In the genomic region with DNA sequence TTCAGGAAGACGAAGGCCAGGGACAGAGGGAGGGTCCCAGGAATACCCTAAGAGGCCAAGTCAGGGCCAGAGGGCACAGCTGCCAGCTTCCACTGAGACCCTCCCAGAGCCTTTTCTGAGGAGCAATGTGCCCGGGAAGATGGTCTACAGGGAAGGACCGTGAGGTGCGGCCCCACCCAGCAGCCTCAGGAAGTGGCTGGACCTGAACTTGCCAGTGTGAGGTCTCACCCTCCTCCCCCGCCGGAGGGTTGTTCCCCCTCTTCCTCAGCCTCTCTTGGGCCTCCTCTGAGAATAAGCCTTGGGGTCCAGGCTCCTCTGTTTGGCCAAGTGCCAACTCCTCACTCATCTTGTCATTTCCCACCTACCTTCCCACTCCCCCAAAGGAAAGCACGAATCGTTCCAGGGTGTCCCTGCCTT, we compare ENCODE assay signal across 14 cellular contexts. TPM values are rescaled to one million over a fixed set of nuclear protein-coding genes. Genes with fewer than 3 reads are reported as not detected.
A peak's percentile ranks its signal among the peaks of the same experiment; 100 is the strongest.
DNase-seq lines count a peak whose midpoint lies in the region; ATAC-seq and TF ChIP-seq lines count a peak whose summit lies in the region.
"Had no signal": no experiment of that assay in that cellular context is flagged by ENCODE, and none has a peak within 500 bp of the region (broad histone marks: within the 10 kb centered on the region; RNA-seq: fewer than 3 reads in every experiment).

No MANE protein-coding gene starts in this region.

- H3K36me3 Mint-ChIP-seq in WTC11, result no peaks in the 10 kb centered on the region; the same call in 1 of the 2 replicates
- H3K36me3 Mint-ChIP-seq in endothelial cell (ENCODE audit: low read depth, unreplicated experiment), result peaks cover 15% of the 10 kb centered on the region
- peaks cover 2% of the 10 kb centered on the region for H3K36me3 Mint-ChIP-seq in mesothelial cell of epicardium
- H3K36me3 Mint-ChIP-seq: naive thymus-derived CD4-positive, alpha-beta T cell had no signal

- H3K9me3 Mint-ChIP-seq in WTC11 (no peaks in the 10 kb centered on the region), endothelial cell (ENCODE audit: unreplicated experiment) (no peaks in the 10 kb centered on the region), mesothelial cell of epicardium (no peaks in the 10 kb centered on the region)
- H3K9me3 Mint-ChIP-seq: naive thymus-derived CD4-positive, alpha-beta T cell had no signal

- H3K27me3 ChIP-seq in subcutaneous abdominal adipose tissue (ENCODE audit: control insufficient read depth in 5 of 5, insufficient read depth in 4 of 5, low read length in 5 of 5), result no peaks in the 10 kb centered on the region
- H3K27me3 ChIP-seq: Peyer's patch had no signal

- H3K36me3 ChIP-seq in subcutaneous abdominal adipose tissue (ENCODE audit: control insufficient read depth in 5 of 5, insufficient read depth in 5 of 5, low read length in 5 of 5), result peaks cover 0 to 15% (median 3%) of the 10 kb centered on the region in 5 donors

- peak overlapping the region; percentile 65 for H3K27ac ChIP-seq in subcutaneous abdominal adipose tissue (ENCODE audit: low read depth, low read length)
- H3K27ac ChIP-seq: epithelial cell of prostate, Peyer's patch had no signal

- no peak for TF ChIP-seq CTCF in WTC11 (IDR thresholded peaks at IDR 0.05)
- TF ChIP-seq CTCF in endothelial cell (IDR thresholded peaks at IDR 0.05; ENCODE audit: unreplicated experiment), result no peak
- no peak for TF ChIP-seq CTCF in mesothelial cell of epicardium (IDR thresholded peaks at IDR 0.05; ENCODE audit: unreplicated experiment)

- H3K4me3 Mint-ChIP-seq in WTC11, result no peak overlapping the region
- H3K4me3 Mint-ChIP-seq in endothelial cell (ENCODE audit: unreplicated experiment), result no peak overlapping the region
- no peak overlapping the region for H3K4me3 Mint-ChIP-seq in mesothelial cell of epicardium
- H3K4me3 Mint-ChIP-seq: activated CD8-positive, alpha-beta T cell treated with anti-CD3 and anti-CD28 coated beads, Interleukin-2, amount 10 ng/mL, durations not matched to agents 7 days and 5 days; naive thymus-derived CD4-positive, alpha-beta T cell had no signal

- CTCF ChIA-PET in WTC11 (lab: Charles Lee), result interaction anchor here (0.6 to 1.2 kb wide), 2 partner anchors 221 to 347 kb away, joined by 3 to 4 read pairs; no protein-coding TSS in a partner anchor

- peak overlapping the region in 1 of 5 donors; percentile 4 for H3K9ac ChIP-seq in subcutaneous abdominal adipose tissue (ENCODE audit: low read length in 5 of 5)

- DNase-seq in WTC11 (ENCODE audit: low spot score) (no peak), endothelial cell (ENCODE audit: low spot score) (no peak), mesothelial cell of epicardium (ENCODE audit: low spot score in 2 of 2, unreplicated experiment in 2 of 2) (no peak), NCI-H2171 treated with DMSO at 0.1 percent for 48 hours (lab: John Stamatoyannopoulos, UW) (no peak), NCI-H526 treated with DMSO at 0.1 percent for 48 hours (lab: John Stamatoyannopoulos, UW) (no peak)
- DNase-seq: activated CD8-positive, alpha-beta T cell treated with anti-CD3 and anti-CD28 coated beads, Interleukin-2, amount 10 ng/mL, durations not matched to agents 7 days and 5 days; left colon; naive thymus-derived CD4-positive, alpha-beta T cell; NCI-H82; Peyer's patch; SW 1271 had no signal

- ATAC-seq in WTC11, result no peak
- ATAC-seq in GM18519 (IDR thresholded peaks at IDR 0.05; ENCODE audit: low FRiP score, unreplicated experiment), result no peak
- ATAC-seq: activated CD8-positive, alpha-beta T cell treated with anti-CD3 and anti-CD28 coated beads, Interleukin-2, amount 10 ng/mL, durations not matched to agents 7 days and 5 days; left colon; naive thymus-derived CD4-positive, alpha-beta T cell had no signal

- H3K4me1 Mint-ChIP-seq in WTC11, result peaks cover 29% of the 10 kb centered on the region
- peaks cover 75% of the 10 kb centered on the region for H3K4me1 Mint-ChIP-seq in endothelial cell (ENCODE audit: unreplicated experiment)
- H3K4me1 Mint-ChIP-seq in mesothelial cell of epicardium, result peaks cover 32% of the 10 kb centered on the region

- no peaks in the 10 kb centered on the region for H3K9me3 ChIP-seq in subcutaneous abdominal adipose tissue (ENCODE audit: control insufficient read depth in 5 of 5, low read length in 5 of 5)
- H3K9me3 ChIP-seq: Peyer's patch had no signal

- H3K27me3 Mint-ChIP-seq in WTC11 (ENCODE audit: low read depth), result no peaks in the 10 kb centered on the region; the same call in 1 of the 2 replicates
- peaks cover 12% of the 10 kb centered on the region for H3K27me3 Mint-ChIP-seq in endothelial cell (ENCODE audit: unreplicated experiment)
- H3K27me3 Mint-ChIP-seq in mesothelial cell of epicardium (ENCODE audit: low read depth), result no peaks in the 10 kb centered on the region

- H3K4me3 ChIP-seq in subcutaneous abdominal adipose tissue (ENCODE audit: low read depth in 1 of 5, low read length in 5 of 5), result no peak overlapping the region
- H3K4me3 ChIP-seq: Peyer's patch had no signal

- peaks cover 0 to 49% (median 12%) of the 10 kb centered on the region in 5 donors for H3K4me1 ChIP-seq in subcutaneous abdominal adipose tissue (ENCODE audit: control insufficient read depth in 5 of 5, insufficient read depth in 5 of 5, low read length in 5 of 5)
- H3K4me1 ChIP-seq: Peyer's patch had no signal

- no peak overlapping the region; the same call in 1 of the 2 replicates for H3K27ac Mint-ChIP-seq in WTC11
- H3K27ac Mint-ChIP-seq in endothelial cell (ENCODE audit: unreplicated experiment), result peak overlapping the region; percentile 95
- H3K27ac Mint-ChIP-seq in mesothelial cell of epicardium, result peak overlapping the region; percentile 80
- H3K27ac Mint-ChIP-seq: activated CD8-positive, alpha-beta T cell treated with anti-CD3 and anti-CD28 coated beads, Interleukin-2, amount 10 ng/mL, durations not matched to agents 7 days and 5 days; naive thymus-derived CD4-positive, alpha-beta T cell had no signal

- POLR2A ChIA-PET in WTC11 (lab: Charles Lee), result no interaction called here

TF ChIP-seq in WTC11, 78 proteins besides CTCF, POLR2A, EP300 and RAD21:
- no peak for TF ChIP-seq NR2C2 (CRISPR knock-in tag; IDR thresholded peaks at IDR 0.05)
- TF ChIP-seq, protein P1, sequence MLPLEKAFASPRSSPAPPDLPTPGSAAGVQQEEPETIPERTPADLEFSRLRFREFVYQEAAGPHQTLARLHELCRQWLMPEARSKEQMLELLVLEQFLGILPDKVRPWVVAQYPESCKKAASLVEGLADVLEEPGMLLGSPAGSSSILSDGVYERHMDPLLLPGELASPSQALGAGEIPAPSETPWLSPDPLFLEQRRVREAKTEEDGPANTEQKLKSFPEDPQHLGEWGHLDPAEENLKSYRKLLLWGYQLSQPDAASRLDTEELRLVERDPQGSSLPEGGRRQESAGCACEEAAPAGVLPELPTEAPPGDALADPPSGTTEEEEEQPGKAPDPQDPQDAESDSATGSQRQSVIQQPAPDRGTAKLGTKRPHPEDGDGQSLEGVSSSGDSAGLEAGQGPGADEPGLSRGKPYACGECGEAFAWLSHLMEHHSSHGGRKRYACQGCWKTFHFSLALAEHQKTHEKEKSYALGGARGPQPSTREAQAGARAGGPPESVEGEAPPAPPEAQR (CRISPR knock-in tag; IDR thresholded peaks at IDR 0.05), result no peak
- no peak for TF ChIP-seq NR3C1 (CRISPR knock-in tag; conservative IDR thresholded peaks at IDR 0.05; ENCODE audit: low read depth)
- TF ChIP-seq NFYB (CRISPR knock-in tag; conservative IDR thresholded peaks at IDR 0.05; ENCODE audit: low read depth), result no peak
- TF ChIP-seq, protein P2, sequence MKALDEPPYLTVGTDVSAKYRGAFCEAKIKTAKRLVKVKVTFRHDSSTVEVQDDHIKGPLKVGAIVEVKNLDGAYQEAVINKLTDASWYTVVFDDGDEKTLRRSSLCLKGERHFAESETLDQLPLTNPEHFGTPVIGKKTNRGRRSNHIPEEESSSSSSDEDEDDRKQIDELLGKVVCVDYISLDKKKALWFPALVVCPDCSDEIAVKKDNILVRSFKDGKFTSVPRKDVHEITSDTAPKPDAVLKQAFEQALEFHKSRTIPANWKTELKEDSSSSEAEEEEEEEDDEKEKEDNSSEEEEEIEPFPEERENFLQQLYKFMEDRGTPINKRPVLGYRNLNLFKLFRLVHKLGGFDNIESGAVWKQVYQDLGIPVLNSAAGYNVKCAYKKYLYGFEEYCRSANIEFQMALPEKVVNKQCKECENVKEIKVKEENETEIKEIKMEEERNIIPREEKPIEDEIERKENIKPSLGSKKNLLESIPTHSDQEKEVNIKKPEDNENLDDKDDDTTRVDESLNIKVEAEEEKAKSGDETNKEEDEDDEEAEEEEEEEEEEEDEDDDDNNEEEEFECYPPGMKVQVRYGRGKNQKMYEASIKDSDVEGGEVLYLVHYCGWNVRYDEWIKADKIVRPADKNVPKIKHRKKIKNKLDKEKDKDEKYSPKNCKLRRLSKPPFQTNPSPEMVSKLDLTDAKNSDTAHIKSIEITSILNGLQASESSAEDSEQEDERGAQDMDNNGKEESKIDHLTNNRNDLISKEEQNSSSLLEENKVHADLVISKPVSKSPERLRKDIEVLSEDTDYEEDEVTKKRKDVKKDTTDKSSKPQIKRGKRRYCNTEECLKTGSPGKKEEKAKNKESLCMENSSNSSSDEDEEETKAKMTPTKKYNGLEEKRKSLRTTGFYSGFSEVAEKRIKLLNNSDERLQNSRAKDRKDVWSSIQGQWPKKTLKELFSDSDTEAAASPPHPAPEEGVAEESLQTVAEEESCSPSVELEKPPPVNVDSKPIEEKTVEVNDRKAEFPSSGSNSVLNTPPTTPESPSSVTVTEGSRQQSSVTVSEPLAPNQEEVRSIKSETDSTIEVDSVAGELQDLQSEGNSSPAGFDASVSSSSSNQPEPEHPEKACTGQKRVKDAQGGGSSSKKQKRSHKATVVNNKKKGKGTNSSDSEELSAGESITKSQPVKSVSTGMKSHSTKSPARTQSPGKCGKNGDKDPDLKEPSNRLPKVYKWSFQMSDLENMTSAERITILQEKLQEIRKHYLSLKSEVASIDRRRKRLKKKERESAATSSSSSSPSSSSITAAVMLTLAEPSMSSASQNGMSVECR (CRISPR knock-in tag; IDR thresholded peaks at IDR 0.05; ENCODE audit: borderline replicate concordance), result no peak
- TF ChIP-seq TCF7 (CRISPR knock-in tag; IDR thresholded peaks at IDR 0.05; ENCODE audit: low read depth), result 0 out of 2 replicates have a peak, but pooled peaks have one; percentile 31

RNA-seq across cellular contexts. Expression of a gene that starts 13.4 kb away (rescaled TPM):
- total RNA-seq in WTC11 (2021) (15.0 to 16.2 TPM (median 15.4 TPM) in 3 replicates), endothelial cell (ENCODE audit: unreplicated experiment) (28.5 TPM), mesothelial cell of epicardium (22.1 to 26.0 TPM (median 22.6 TPM) in 3 replicates)
